1 cellular context compared by ENCODE assay signal in the genomic region with DNA sequence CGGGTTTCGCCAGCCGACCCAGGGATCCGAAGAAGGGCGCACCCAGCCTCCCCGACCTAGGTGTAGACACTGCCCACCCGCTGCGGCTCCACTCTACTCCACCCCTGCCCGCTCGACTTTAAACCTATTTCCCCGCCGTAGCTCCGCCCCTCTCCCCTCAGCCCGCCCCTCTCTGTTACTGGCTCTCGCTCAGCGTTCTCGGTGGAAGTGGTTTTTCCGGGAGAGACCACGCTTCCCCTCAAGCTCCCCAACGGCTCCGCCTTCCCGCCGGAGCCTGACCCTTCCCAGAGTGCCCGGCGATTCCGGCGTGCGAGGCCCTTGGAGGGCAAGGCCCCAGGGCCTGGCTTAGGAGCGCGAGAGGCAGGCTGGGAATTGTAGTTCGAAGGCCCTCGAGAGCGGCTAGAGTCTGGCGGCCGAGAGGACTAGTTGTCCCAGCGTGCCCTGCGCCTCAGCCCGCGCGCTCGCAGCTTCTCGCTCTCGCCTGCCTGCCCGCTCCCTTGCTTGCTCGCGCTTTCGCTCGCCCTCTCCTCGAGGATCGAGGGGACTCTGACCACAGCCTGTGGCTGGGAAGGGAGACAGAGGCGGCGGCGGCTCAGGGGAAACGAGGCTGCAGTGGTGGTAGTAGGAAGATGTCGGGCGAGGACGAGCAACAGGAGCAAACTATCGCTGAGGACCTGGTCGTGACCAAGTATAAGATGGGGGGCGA.
A peak's percentile ranks its signal among the peaks of the same experiment; 100 is the strongest.
TF ChIP-seq lines count a peak whose summit lies in the region.

TSS of gene PA2G4 (plus strand) at position 451 of the 706 bp plus-strand sequence. CDS start at position 630, 179 bp downstream.

TF ChIP-seq in HepG2, 621 proteins besides CTCF, POLR2A, EP300 and RAD21 (continued from another document and continues in another):
- TF ChIP-seq MAX (IDR thresholded peaks at IDR 0.05) (peak; percentile 96), ZSCAN21 (CRISPR knock-in tag; IDR thresholded peaks at IDR 0.05; ENCODE audit: borderline replicate concordance) (peak; percentile 79; the same call in 1 of the 2 replicates), ZNF143 (CRISPR knock-in tag; IDR thresholded peaks at IDR 0.05) (peak; percentile 97), MXI1 (IDR thresholded peaks at IDR 0.05; ENCODE audit: borderline replicate concordance, low read depth, low read length) (peak; percentile 96; the same call in 1 of the 3 replicates), ZNF773 (CRISPR knock-in tag; IDR thresholded peaks at IDR 0.05; ENCODE audit: borderline replicate concordance) (0 out of 2 replicates have a peak, but pooled peaks have one; percentile 1), ZFYVE20 (CRISPR knock-in tag; IDR thresholded peaks at IDR 0.05; ENCODE audit: borderline replicate concordance, low read depth) (0 out of 2 replicates have a peak, but pooled peaks have one; percentile 35), ARID2 (CRISPR knock-in tag; IDR thresholded peaks at IDR 0.05; ENCODE audit: borderline replicate concordance) (peak; percentile 81), TFDP2 (CRISPR knock-in tag; IDR thresholded peaks at IDR 0.05) (peak; percentile 94), ZEB1 (IDR thresholded peaks at IDR 0.05; ENCODE audit: insufficient replicate concordance, low read depth) (peak; percentile 69), NCOA5 (CRISPR knock-in tag; IDR thresholded peaks at IDR 0.05) (peak; percentile 73; the same call in 1 of the 2 replicates), KDM5A (IDR thresholded peaks at IDR 0.05; ENCODE audit: borderline replicate concordance, low read length) (peak; percentile 18; the same call in 1 of the 2 replicates), SP2 (CRISPR knock-in tag; IDR thresholded peaks at IDR 0.05) (no peak), MAF1 (CRISPR knock-in tag; IDR thresholded peaks at IDR 0.05; ENCODE audit: borderline replicate concordance) (0 out of 2 replicates have a peak, but pooled peaks have one; percentile 23), FOXK1 (CRISPR knock-in tag; IDR thresholded peaks at IDR 0.05; ENCODE audit: borderline replicate concordance, low read depth) (no peak), SMAD3 (CRISPR knock-in tag; IDR thresholded peaks at IDR 0.05) (peak; percentile 64; the same call in 1 of the 2 replicates), ZNF124 (CRISPR knock-in tag; IDR thresholded peaks at IDR 0.05) (peak; percentile 97), ZSCAN9 (CRISPR knock-in tag; IDR thresholded peaks at IDR 0.05; ENCODE audit: borderline replicate concordance) (peak; percentile 51; the same call in 1 of the 2 replicates), ZNF350 (CRISPR knock-in tag; IDR thresholded peaks at IDR 0.05; ENCODE audit: borderline replicate concordance, low read depth) (peak; percentile 99), ZNF713 (CRISPR knock-in tag; IDR thresholded peaks at IDR 0.05) (no peak), ZBTB1 (CRISPR knock-in tag; IDR thresholded peaks at IDR 0.05; ENCODE audit: borderline replicate concordance) (no peak), ZNF546 (CRISPR knock-in tag; conservative IDR thresholded peaks at IDR 0.05) (peak; percentile 70; the same call in 1 of the 2 replicates), GZF1 (CRISPR knock-in tag; IDR thresholded peaks at IDR 0.05) (peak; percentile 40; the same call in 1 of the 2 replicates), GPBP1L1 (CRISPR knock-in tag; IDR thresholded peaks at IDR 0.05) (no peak), SUZ12 (IDR thresholded peaks at IDR 0.05; ENCODE audit: low read depth, low read length) (peak; percentile 82), ZSCAN25 (CRISPR knock-in tag; IDR thresholded peaks at IDR 0.05) (peak; percentile 96), TBP (CRISPR knock-in tag; IDR thresholded peaks at IDR 0.05) (no peak), PHB2 (IDR thresholded peaks at IDR 0.05; ENCODE audit: partially characterized antibody) (no peak), ZFP36L2 (CRISPR knock-in tag; IDR thresholded peaks at IDR 0.05) (0 out of 2 replicates have a peak, but pooled peaks have one; percentile 42), ATF7 (IDR thresholded peaks at IDR 0.05) (no peak), ATF7 (CRISPR knock-in tag; IDR thresholded peaks at IDR 0.05) (no peak), HDAC6 (IDR thresholded peaks at IDR 0.05; ENCODE audit: low read depth, low read length) (no peak), SMARCC2 (IDR thresholded peaks at IDR 0.05) (no peak), ZSCAN31 (CRISPR knock-in tag; IDR thresholded peaks at IDR 0.05; ENCODE audit: low read depth) (peak; percentile 98; the same call in 1 of the 2 replicates)
- TF ChIP-seq, protein P1, sequence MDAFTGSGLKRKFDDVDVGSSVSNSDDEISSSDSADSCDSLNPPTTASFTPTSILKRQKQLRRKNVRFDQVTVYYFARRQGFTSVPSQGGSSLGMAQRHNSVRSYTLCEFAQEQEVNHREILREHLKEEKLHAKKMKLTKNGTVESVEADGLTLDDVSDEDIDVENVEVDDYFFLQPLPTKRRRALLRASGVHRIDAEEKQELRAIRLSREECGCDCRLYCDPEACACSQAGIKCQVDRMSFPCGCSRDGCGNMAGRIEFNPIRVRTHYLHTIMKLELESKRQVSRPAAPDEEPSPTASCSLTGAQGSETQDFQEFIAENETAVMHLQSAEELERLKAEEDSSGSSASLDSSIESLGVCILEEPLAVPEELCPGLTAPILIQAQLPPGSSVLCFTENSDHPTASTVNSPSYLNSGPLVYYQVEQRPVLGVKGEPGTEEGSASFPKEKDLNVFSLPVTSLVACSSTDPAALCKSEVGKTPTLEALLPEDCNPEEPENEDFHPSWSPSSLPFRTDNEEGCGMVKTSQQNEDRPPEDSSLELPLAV (CRISPR knock-in tag; conservative IDR thresholded peaks at IDR 0.05; ENCODE audit: low read depth): peak; percentile 32; the same call in 1 of the 2 replicates
- TF ChIP-seq, protein P2, sequence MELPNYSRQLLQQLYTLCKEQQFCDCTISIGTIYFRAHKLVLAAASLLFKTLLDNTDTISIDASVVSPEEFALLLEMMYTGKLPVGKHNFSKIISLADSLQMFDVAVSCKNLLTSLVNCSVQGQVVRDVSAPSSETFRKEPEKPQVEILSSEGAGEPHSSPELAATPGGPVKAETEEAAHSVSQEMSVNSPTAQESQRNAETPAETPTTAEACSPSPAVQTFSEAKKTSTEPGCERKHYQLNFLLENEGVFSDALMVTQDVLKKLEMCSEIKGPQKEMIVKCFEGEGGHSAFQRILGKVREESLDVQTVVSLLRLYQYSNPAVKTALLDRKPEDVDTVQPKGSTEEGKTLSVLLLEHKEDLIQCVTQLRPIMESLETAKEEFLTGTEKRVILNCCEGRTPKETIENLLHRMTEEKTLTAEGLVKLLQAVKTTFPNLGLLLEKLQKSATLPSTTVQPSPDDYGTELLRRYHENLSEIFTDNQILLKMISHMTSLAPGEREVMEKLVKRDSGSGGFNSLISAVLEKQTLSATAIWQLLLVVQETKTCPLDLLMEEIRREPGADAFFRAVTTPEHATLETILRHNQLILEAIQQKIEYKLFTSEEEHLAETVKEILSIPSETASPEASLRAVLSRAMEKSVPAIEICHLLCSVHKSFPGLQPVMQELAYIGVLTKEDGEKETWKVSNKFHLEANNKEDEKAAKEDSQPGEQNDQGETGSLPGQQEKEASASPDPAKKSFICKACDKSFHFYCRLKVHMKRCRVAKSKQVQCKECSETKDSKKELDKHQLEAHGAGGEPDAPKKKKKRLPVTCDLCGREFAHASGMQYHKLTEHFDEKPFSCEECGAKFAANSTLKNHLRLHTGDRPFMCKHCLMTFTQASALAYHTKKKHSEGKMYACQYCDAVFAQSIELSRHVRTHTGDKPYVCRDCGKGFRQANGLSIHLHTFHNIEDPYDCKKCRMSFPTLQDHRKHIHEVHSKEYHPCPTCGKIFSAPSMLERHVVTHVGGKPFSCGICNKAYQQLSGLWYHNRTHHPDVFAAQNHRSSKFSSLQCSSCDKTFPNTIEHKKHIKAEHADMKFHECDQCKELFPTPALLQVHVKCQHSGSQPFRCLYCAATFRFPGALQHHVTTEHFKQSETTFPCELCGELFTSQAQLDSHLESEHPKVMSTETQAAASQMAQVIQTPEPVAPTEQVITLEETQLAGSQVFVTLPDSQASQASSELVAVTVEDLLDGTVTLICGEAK (IDR thresholded peaks at IDR 0.05): no peak
- TF ChIP-seq, protein P2 (CRISPR knock-in tag; IDR thresholded peaks at IDR 0.05): peak; percentile 79
- TF ChIP-seq, protein P3, sequence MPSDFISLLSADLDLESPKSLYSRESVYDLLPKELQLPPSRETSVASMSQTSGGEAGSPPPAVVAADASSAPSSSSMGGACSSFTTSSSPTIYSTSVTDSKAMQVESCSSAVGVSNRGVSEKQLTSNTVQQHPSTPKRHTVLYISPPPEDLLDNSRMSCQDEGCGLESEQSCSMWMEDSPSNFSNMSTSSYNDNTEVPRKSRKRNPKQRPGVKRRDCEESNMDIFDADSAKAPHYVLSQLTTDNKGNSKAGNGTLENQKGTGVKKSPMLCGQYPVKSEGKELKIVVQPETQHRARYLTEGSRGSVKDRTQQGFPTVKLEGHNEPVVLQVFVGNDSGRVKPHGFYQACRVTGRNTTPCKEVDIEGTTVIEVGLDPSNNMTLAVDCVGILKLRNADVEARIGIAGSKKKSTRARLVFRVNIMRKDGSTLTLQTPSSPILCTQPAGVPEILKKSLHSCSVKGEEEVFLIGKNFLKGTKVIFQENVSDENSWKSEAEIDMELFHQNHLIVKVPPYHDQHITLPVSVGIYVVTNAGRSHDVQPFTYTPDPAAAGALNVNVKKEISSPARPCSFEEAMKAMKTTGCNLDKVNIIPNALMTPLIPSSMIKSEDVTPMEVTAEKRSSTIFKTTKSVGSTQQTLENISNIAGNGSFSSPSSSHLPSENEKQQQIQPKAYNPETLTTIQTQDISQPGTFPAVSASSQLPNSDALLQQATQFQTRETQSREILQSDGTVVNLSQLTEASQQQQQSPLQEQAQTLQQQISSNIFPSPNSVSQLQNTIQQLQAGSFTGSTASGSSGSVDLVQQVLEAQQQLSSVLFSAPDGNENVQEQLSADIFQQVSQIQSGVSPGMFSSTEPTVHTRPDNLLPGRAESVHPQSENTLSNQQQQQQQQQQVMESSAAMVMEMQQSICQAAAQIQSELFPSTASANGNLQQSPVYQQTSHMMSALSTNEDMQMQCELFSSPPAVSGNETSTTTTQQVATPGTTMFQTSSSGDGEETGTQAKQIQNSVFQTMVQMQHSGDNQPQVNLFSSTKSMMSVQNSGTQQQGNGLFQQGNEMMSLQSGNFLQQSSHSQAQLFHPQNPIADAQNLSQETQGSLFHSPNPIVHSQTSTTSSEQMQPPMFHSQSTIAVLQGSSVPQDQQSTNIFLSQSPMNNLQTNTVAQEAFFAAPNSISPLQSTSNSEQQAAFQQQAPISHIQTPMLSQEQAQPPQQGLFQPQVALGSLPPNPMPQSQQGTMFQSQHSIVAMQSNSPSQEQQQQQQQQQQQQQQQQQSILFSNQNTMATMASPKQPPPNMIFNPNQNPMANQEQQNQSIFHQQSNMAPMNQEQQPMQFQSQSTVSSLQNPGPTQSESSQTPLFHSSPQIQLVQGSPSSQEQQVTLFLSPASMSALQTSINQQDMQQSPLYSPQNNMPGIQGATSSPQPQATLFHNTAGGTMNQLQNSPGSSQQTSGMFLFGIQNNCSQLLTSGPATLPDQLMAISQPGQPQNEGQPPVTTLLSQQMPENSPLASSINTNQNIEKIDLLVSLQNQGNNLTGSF (CRISPR knock-in tag; IDR thresholded peaks at IDR 0.05): peak; percentile 66; the same call in 1 of the 2 replicates
- TF ChIP-seq, protein P4, sequence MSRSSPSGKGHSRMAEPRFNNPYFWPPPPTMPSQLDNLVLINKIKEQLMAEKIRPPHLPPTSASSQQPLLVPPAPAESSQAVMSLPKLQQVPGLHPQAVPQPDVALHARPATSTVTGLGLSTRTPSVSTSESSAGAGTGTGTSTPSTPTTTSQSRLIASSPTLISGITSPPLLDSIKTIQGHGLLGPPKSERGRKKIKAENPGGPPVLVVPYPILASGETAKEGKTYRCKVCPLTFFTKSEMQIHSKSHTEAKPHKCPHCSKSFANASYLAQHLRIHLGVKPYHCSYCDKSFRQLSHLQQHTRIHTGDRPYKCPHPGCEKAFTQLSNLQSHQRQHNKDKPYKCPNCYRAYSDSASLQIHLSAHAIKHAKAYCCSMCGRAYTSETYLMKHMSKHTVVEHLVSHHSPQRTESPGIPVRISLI (CRISPR knock-in tag; IDR thresholded peaks at IDR 0.05; ENCODE audit: borderline replicate concordance): no peak
